ENCODE assay signal across 27 cellular contexts in the genomic region with DNA sequence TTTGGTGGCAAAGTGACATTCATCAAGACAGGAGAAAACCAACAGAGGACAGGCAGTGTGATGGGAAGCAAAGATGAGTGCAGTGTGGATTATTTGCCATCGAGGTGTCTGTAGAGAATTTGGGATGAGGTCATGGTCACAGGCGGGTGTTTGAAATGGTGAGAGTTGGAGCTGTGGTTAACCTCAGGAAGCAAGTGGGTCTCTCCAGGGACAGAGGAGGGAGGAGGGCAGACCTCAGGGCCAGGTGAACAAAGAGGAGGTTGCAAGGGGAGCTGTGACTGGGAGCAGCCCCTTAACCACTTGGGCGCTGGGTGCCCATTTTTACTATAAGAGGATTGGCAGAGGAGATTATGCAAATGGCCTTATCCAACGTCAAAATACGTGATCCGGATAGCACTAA. TPM values are rescaled to one million over a fixed set of nuclear protein-coding genes. Genes with fewer than 3 reads are reported as not detected.
"Had no signal": no experiment of that assay in that cellular context is flagged by ENCODE, and none has a peak within 500 bp of the region (broad histone marks: within the 10 kb centered on the region; RNA-seq: fewer than 3 reads in every experiment).

No MANE protein-coding gene starts in this region.

- H3K27ac ChIP-seq: adrenal gland had no signal

- H3K4me3 ChIP-seq: adrenal gland had no signal

- H3K9me3 Mint-ChIP-seq: activated CD4-positive, alpha-beta memory T cell treated with anti-CD3 and anti-CD28 coated beads for 36 hours; activated CD4-positive, alpha-beta T cell treated with anti-CD3 and anti-CD28 coated beads, Interleukin-2, amount 10 ng/mL, durations not matched to agents 7 days and 5 days; activated T-cell treated with anti-CD3 and anti-CD28 coated beads, Interleukin-2, amount 50 U/mL, for 4 hours; T-cell had no signal

- H3K36me3 Mint-ChIP-seq: activated CD4-positive, alpha-beta memory T cell treated with anti-CD3 and anti-CD28 coated beads for 36 hours; activated naive CD8-positive, alpha-beta T cell; T-cell had no signal

- H3K4me1 ChIP-seq: adrenal gland had no signal

- H3K36me3 ChIP-seq: adrenal gland had no signal

- H3K4me3 Mint-ChIP-seq: activated B cell treated with CpG ODN at 0.5 μM for 24 hours; activated CD4-positive, alpha-beta memory T cell treated with anti-CD3 and anti-CD28 coated beads for 36 hours; activated CD4-positive, alpha-beta T cell treated with anti-CD3 and anti-CD28 coated beads, Interleukin-2, amount 10 ng/mL, durations not matched to agents 7 days and 5 days; activated naive CD8-positive, alpha-beta T cell; activated T-cell treated with anti-CD3 and anti-CD28 coated beads, Interleukin-2, amount 50 U/mL, for 4 hours; T-cell had no signal

- H3K9me3 ChIP-seq: adrenal gland had no signal

- H3K4me1 Mint-ChIP-seq: activated B cell treated with CpG ODN at 0.5 μM for 24 hours; activated CD4-positive, alpha-beta T cell treated with anti-CD3 and anti-CD28 coated beads, Interleukin-2, amount 10 ng/mL, durations not matched to agents 7 days and 5 days; T-cell had no signal

- DNase-seq: activated B cell treated with CpG ODN at 0.5 μM for 24 hours; activated CD4-positive, alpha-beta memory T cell treated with anti-CD3 and anti-CD28 coated beads for 36 hours; activated CD4-positive, alpha-beta T cell treated with anti-CD3 and anti-CD28 coated beads, Interleukin-2, amount 10 ng/mL, durations not matched to agents 7 days and 5 days; activated CD8-positive, alpha-beta memory T cell treated with anti-CD3 and anti-CD28 coated beads for 24 hours; activated effector memory CD4-positive, alpha-beta T cell treated with anti-CD3 and anti-CD28 coated beads, Interleukin-2, amount 50 U/mL, for 16 hours; activated naive CD4-positive, alpha-beta T cell treated with Interleukin-2 at 50 U/mL for 16 hours; activated T-cell treated with anti-CD3 and anti-CD28 coated beads, Interleukin-2, amount 50 U/mL, for 4 hours; adrenal gland; anterior cingulate cortex; caudate nucleus; KG1; NCI-H1092 treated with DMSO at 0.1 percent for 48 hours; NCI-H1417 treated with DMSO at 0.1 percent for 48 hours; NCI-H1694; NCI-H2029; NCI-H2107; NCI-H345; NCI-H510A; NCI-H526 treated with DMSO at 0.1 percent for 48 hours; PC-3; SHP77 treated with DMSO at 0.1 percent for 48 hours; T-cell; T-helper 2 cell; T1000 had no signal

- H3K27ac Mint-ChIP-seq: activated B cell treated with CpG ODN at 0.5 μM for 24 hours; activated CD4-positive, alpha-beta memory T cell treated with anti-CD3 and anti-CD28 coated beads for 36 hours; activated CD4-positive, alpha-beta T cell treated with anti-CD3 and anti-CD28 coated beads, Interleukin-2, amount 10 ng/mL, durations not matched to agents 7 days and 5 days; activated naive CD8-positive, alpha-beta T cell; T-cell had no signal

- ATAC-seq: activated T-cell treated with anti-CD3 and anti-CD28 coated beads, Interleukin-2, amount 50 U/mL, for 4 hours; PC-3; T-cell had no signal

RNA-seq across cellular contexts. Expression of gene FZD10, which starts 7.0 kb away (rescaled TPM):
- total RNA-seq: activated B cell treated with CpG ODN at 0.5 μM for 24 hours; activated CD4-positive, alpha-beta memory T cell treated with anti-CD3 and anti-CD28 coated beads for 36 hours; activated CD4-positive, alpha-beta T cell treated with anti-CD3 and anti-CD28 coated beads, Interleukin-2, amount 10 ng/mL, durations not matched to agents 7 days and 5 days; activated T-cell treated with anti-CD3 and anti-CD28 coated beads, Interleukin-2, amount 50 U/mL, for 4 hours; LHCN-M2; MCF 10A; PC-3; T-cell had no signal
